8 cellular contexts compared by ENCODE assay signal in genomic region chr1:145927916-145928647, GRCh38. TPM values are rescaled to one million over a fixed set of nuclear protein-coding genes. Genes with fewer than 3 reads are reported as not detected.
DNase-seq lines count a peak whose midpoint lies in the region; ATAC-seq and TF ChIP-seq lines count a peak whose summit lies in the region.

No MANE protein-coding gene starts in this region.

- H3K4me1 Mint-ChIP-seq in CD4-positive, CD25-positive, alpha-beta regulatory T cell = peaks cover 8 to 35% (median 24%) of the 10 kb centered on the region in 4 donors
- H3K4me1 Mint-ChIP-seq in nephron progenitor cell = peaks cover 20% of the 10 kb centered on the region

- H3K36me3 Mint-ChIP-seq in CD4-positive, CD25-positive, alpha-beta regulatory T cell = peaks cover 11% of the 10 kb centered on the region
- H3K36me3 Mint-ChIP-seq in nephron progenitor cell (ENCODE audit: low read depth) = peaks cover 17% of the 10 kb centered on the region

- peak overlapping the region in 2 of 4 donors; percentile 74 to 85 for H3K4me3 Mint-ChIP-seq in CD4-positive, CD25-positive, alpha-beta regulatory T cell
- H3K4me3 Mint-ChIP-seq in nephron progenitor cell = peak overlapping the region; percentile 82

- peak overlapping the region; percentile 71 to 88 for H3K9ac ChIP-seq in duodenal mucosa (ENCODE audit: low read depth in 1 of 2, low read length in 2 of 2)

- H3K27me3 ChIP-seq in CD4-positive, CD25-positive, alpha-beta regulatory T cell (ENCODE audit: control insufficient read depth, insufficient read depth, low read length) = no peaks in the 10 kb centered on the region
- H3K27me3 ChIP-seq in duodenal mucosa (ENCODE audit: control insufficient read depth in 1 of 2, insufficient read depth in 2 of 2, low read length in 2 of 2) = no peaks in the 10 kb centered on the region

- peak overlapping the region; percentile 96 for H3K4me3 ChIP-seq in CD4-positive, CD25-positive, alpha-beta regulatory T cell (ENCODE audit: low read depth, low read length)
- H3K4me3 ChIP-seq in LNCaP clone FGC (ENCODE audit: low read depth, low read length) (peak overlapping the region; percentile 98), duodenal mucosa (ENCODE audit: low read depth in 1 of 2, low read length in 2 of 2) (peak overlapping the region; percentile 75 to 92)

- no peak for TF ChIP-seq CTCF in LNCaP clone FGC (IDR thresholded peaks at IDR 0.05; ENCODE audit: control insufficient read depth, extremely low read depth, insufficient read depth)
- TF ChIP-seq CTCF in nephron progenitor cell (IDR thresholded peaks at IDR 0.05) = no peak

- peak overlapping the region in 2 of 3 donors; percentile 89 to 97 for H3K27ac Mint-ChIP-seq in CD4-positive, CD25-positive, alpha-beta regulatory T cell
- H3K27ac Mint-ChIP-seq in nephron progenitor cell = no peak overlapping the region

- ATAC-seq in CD4-positive, CD25-positive, alpha-beta regulatory T cell (ENCODE audit: low read depth in 2 of 2) = no peak
- ATAC-seq in HG03442 (IDR thresholded peaks at IDR 0.05; ENCODE audit: unreplicated experiment) (no peak), GM21447 (IDR thresholded peaks at IDR 0.05; ENCODE audit: unreplicated experiment) (no peak), GM18520 (IDR thresholded peaks at IDR 0.05; ENCODE audit: unreplicated experiment) (no peak)

- peak in 1 of 3 donors; percentile 40 for DNase-seq in CD4-positive, CD25-positive, alpha-beta regulatory T cell
- no peak for DNase-seq in LNCaP clone FGC (ENCODE audit: low read depth)
- no peak for DNase-seq in nephron progenitor cell
- no peak for DNase-seq in NCI-H1694 (lab: John Stamatoyannopoulos, UW)

- no peaks in the 10 kb centered on the region for H3K27me3 Mint-ChIP-seq in CD4-positive, CD25-positive, alpha-beta regulatory T cell
- no peaks in the 10 kb centered on the region for H3K27me3 Mint-ChIP-seq in nephron progenitor cell (ENCODE audit: low read depth, poor library complexity)

- peak overlapping the region; percentile 98 for H3K27ac ChIP-seq in CD4-positive, CD25-positive, alpha-beta regulatory T cell (ENCODE audit: insufficient read depth, low read length, poor library complexity, severe bottlenecking)
- peak overlapping the region; percentile 68 for H3K27ac ChIP-seq in duodenal mucosa (ENCODE audit: low read depth, low read length)

- H3K9me3 ChIP-seq in CD4-positive, CD25-positive, alpha-beta regulatory T cell (ENCODE audit: control insufficient read depth in 2 of 2, low read length in 2 of 2) = no peaks in the 10 kb centered on the region
- H3K9me3 ChIP-seq in duodenal mucosa (ENCODE audit: control insufficient read depth in 1 of 2, low read length in 2 of 2) = no peaks in the 10 kb centered on the region

- peaks cover 30% of the 10 kb centered on the region for H3K4me1 ChIP-seq in CD4-positive, CD25-positive, alpha-beta regulatory T cell (ENCODE audit: control insufficient read depth, insufficient read depth, low read length, poor library complexity, severe bottlenecking)
- H3K4me1 ChIP-seq in duodenal mucosa (ENCODE audit: control insufficient read depth in 1 of 2, insufficient read depth in 2 of 2, low read length in 2 of 2) = peaks cover 6 to 14% of the 10 kb centered on the region in 2 donors

- no peaks in the 10 kb centered on the region for H3K9me3 Mint-ChIP-seq in CD4-positive, CD25-positive, alpha-beta regulatory T cell
- H3K9me3 Mint-ChIP-seq in nephron progenitor cell = no peaks in the 10 kb centered on the region

- peaks cover 14% of the 10 kb centered on the region for H3K36me3 ChIP-seq in CD4-positive, CD25-positive, alpha-beta regulatory T cell (ENCODE audit: control insufficient read depth, insufficient read depth, low read length)
- H3K36me3 ChIP-seq in duodenal mucosa (ENCODE audit: control insufficient read depth in 1 of 2, insufficient read depth in 2 of 2, low read length in 2 of 2) = peaks cover 0 to 8% of the 10 kb centered on the region in 2 donors

RNA-seq across cellular contexts. Expression of gene RBM8A, which starts 0.8 kb away (rescaled TPM):
- total RNA-seq in CD4-positive, CD25-positive, alpha-beta regulatory T cell = 143 TPM
- 100 to 1,000 TPM; 143 to 176 (median 154) TPM for polyA plus RNA-seq in CD4-positive, CD25-positive, alpha-beta regulatory T cell

RNA-seq across cellular contexts. Expression of gene PEX11B, which starts 9.6 kb away (rescaled TPM):
- total RNA-seq in CD4-positive, CD25-positive, alpha-beta regulatory T cell = 14.2 TPM
- polyA plus RNA-seq in CD4-positive, CD25-positive, alpha-beta regulatory T cell = 10 to 100 TPM; 50.4 to 71.8 (median 64.5) TPM

RNA-seq across cellular contexts. Expression of gene ITGA10, which starts 18.2 kb away (rescaled TPM):
- total RNA-seq in CD4-positive, CD25-positive, alpha-beta regulatory T cell = 1.1 TPM
- polyA plus RNA-seq in CD4-positive, CD25-positive, alpha-beta regulatory T cell = under 1 TPM in 2 of 4 donors, not detected in 2; 0.21 to 0.23 TPM

RNA-seq across cellular contexts. Expression of gene LIX1L, which starts 29.7 kb away (rescaled TPM):
- total RNA-seq in CD4-positive, CD25-positive, alpha-beta regulatory T cell = 36.2 TPM
- polyA plus RNA-seq in CD4-positive, CD25-positive, alpha-beta regulatory T cell = 10 to 100 TPM; 21.7 to 26.9 (median 25.9) TPM

RNA-seq across cellular contexts. Expression of gene ANKRD34A, which starts 36.3 kb away (rescaled TPM):
- 1.6 TPM for total RNA-seq in CD4-positive, CD25-positive, alpha-beta regulatory T cell
- polyA plus RNA-seq in CD4-positive, CD25-positive, alpha-beta regulatory T cell = under 1 TPM; 0.07 to 0.45 (median 0.31) TPM
